ENCODE assay signal across 24 cellular contexts in the genomic region with DNA sequence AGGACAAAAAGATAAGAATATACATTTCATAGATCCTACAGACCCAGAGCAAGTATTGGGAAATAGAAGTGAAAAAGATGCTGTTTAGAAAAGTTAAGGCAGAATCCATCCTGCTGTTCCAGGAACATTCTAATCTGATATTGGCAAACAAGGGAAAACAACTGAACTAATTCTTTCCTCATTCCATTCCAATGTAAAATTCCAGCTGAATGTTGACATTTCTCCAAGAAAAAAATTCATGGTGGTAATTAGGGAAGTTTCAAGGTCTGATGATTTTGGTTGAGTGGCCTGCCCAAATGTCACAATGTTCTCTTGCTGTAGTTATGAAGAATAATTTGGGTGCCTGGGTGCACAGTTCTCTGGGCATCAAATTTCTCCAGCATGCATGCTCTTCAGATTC. TPM values are rescaled to one million over a fixed set of nuclear protein-coding genes. Genes with fewer than 3 reads are reported as not detected.
"Had no signal": no experiment of that assay in that cellular context is flagged by ENCODE, and none has a peak within 500 bp of the region (broad histone marks: within the 10 kb centered on the region; RNA-seq: fewer than 3 reads in every experiment).

No MANE protein-coding gene starts in this region.

- DNase-seq: cerebellar nuclear complex; dermis blood vessel endothelial cell; esophagus squamous epithelium; foreskin fibroblast; glutamatergic neuron; immature natural killer cell; left colon; mucosa of descending colon; naive thymus-derived CD8-positive, alpha-beta T cell; sigmoid colon; small intestine; stimulated activated CD4-positive, alpha-beta T cell treated with anti-CD3 and anti-CD28 coated beads, Interleukin-12 subunit alpha, Interleukin-12 subunit beta, amount 100 ng/mL, for 4 hours; stimulated activated naive CD4-positive, alpha-beta T cell; stomach; substantia nigra had no signal

- ATAC-seq: gastroesophageal sphincter; left colon; mucosa of descending colon; naive thymus-derived CD8-positive, alpha-beta T cell had no signal

- H3K4me1 ChIP-seq: esophagus squamous epithelium, gastroesophageal sphincter, sigmoid colon, stomach had no signal

- H3K9me3 ChIP-seq: esophagus squamous epithelium, gastroesophageal sphincter, mucosa of descending colon, neutrophil, sigmoid colon, stomach had no signal

- H3K27me3 ChIP-seq: esophagus squamous epithelium, gastroesophageal sphincter, neutrophil, sigmoid colon, stomach had no signal

- H3K36me3 ChIP-seq: esophagus squamous epithelium, gastroesophageal sphincter, neutrophil, sigmoid colon, stomach had no signal

- H3K4me3 ChIP-seq: esophagus squamous epithelium, gastroesophageal sphincter, mucosa of descending colon, sigmoid colon, stomach had no signal

- H3K27ac ChIP-seq: esophagus squamous epithelium, gastroesophageal sphincter, neutrophil, sigmoid colon, stomach had no signal

RNA-seq across cellular contexts. Expression of gene PIP, which starts 15.2 kb away (rescaled TPM):
- total RNA-seq: dermis blood vessel endothelial cell; epithelial cell of proximal tubule; esophagus squamous epithelium; left colon; mucosa of descending colon; naive thymus-derived CD8-positive, alpha-beta T cell; osteoblast; pulmonary artery endothelial cell; sigmoid colon; stomach had no signal
- polyA plus RNA-seq: immature natural killer cell; keratinocyte; naive thymus-derived CD8-positive, alpha-beta T cell; neural cell; sigmoid colon; small intestine had no signal

RNA-seq across cellular contexts. Expression of gene TAS2R39, which starts 36.1 kb away (rescaled TPM):
- total RNA-seq: dermis blood vessel endothelial cell; epithelial cell of proximal tubule; esophagus squamous epithelium; gastroesophageal sphincter; left colon; lower leg skin; mucosa of descending colon; naive thymus-derived CD8-positive, alpha-beta T cell; osteoblast; pulmonary artery endothelial cell; sigmoid colon; stomach had no signal
- polyA plus RNA-seq: immature natural killer cell; keratinocyte; naive thymus-derived CD8-positive, alpha-beta T cell; neural cell; sigmoid colon; small intestine; stomach; thymus had no signal
